In the genomic region with DNA sequence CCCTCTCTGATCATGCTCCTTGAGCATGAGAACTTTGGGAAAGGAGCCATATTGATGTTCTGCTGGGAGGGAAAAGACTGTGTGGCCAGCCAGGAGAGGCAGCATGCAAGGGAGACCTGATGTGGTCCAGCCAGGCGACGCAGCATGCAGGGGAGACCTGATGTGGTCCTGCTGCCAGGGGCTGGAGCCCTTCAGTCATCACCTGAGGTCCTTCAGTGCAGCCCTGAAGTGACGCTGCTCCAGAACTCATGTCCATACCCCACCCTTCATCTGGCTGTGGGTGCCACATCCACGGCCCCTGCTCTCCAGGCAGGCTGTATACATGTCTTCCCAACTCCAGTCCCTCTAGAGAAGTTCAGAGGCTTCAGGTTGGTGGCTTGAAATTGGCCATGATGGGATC, we compare ENCODE assay signal across 21 cellular contexts.
"Had no signal": no experiment of that assay in that cellular context is flagged by ENCODE, and none has a peak within 500 bp of the region (broad histone marks: within the 10 kb centered on the region; RNA-seq: fewer than 3 reads in every experiment).

No MANE protein-coding gene starts in this region.

- H3K36me3 Mint-ChIP-seq: immature natural killer cell had no signal

- H3K9me3 ChIP-seq: esophagus squamous epithelium, prostate gland, suprapubic skin, transverse colon had no signal

- DNase-seq: cortex of kidney; effector memory CD8-positive, alpha-beta T cell; erythroblast; esophagus squamous epithelium; foreskin melanocyte; glutamatergic neuron; hypothalamus; immature natural killer cell; mesendoderm; naive thymus-derived CD8-positive, alpha-beta T cell; nephron progenitor cell; occipital lobe; right cardiac atrium; sigmoid colon; stimulated activated naive B cell treated with anti-CD40 and anti-IgM and Interleukin-4, amounts not matched to agents 10 μg/mL and 1 μg/mL and 100 μg/mL, for 72 hours; stimulated activated naive CD8-positive, alpha-beta T cell treated with anti-CD3 and anti-CD28 coated beads, Interleukin-15, amount 100 ng/mL, for 72 hours; transverse colon had no signal

- H3K4me1 ChIP-seq: parathyroid adenoma, prostate gland, transverse colon had no signal

- H3K4me3 ChIP-seq: esophagus squamous epithelium, prostate gland, sigmoid colon, suprapubic skin, transverse colon had no signal

- H3K36me3 ChIP-seq: esophagus squamous epithelium, prostate gland, sigmoid colon, suprapubic skin, transverse colon had no signal

- H3K27ac ChIP-seq: esophagus squamous epithelium, parathyroid adenoma, prostate gland, sigmoid colon, suprapubic skin, transverse colon had no signal

- H3K4me3 Mint-ChIP-seq: central memory CD8-positive, alpha-beta T cell; effector memory CD8-positive, alpha-beta T cell; immature natural killer cell; naive thymus-derived CD8-positive, alpha-beta T cell; nephron progenitor cell; stimulated activated naive B cell treated with anti-CD40 and anti-IgM and Interleukin-4, amounts not matched to agents 10 μg/mL and 1 μg/mL and 100 μg/mL, for 72 hours; stimulated activated naive CD8-positive, alpha-beta T cell treated with anti-CD3 and anti-CD28 coated beads, Interleukin-15, amount 100 ng/mL, for 72 hours had no signal

- H3K27ac Mint-ChIP-seq: effector memory CD8-positive, alpha-beta T cell; immature natural killer cell; naive thymus-derived CD8-positive, alpha-beta T cell; nephron progenitor cell; stimulated activated naive B cell treated with anti-CD40 and anti-IgM and Interleukin-4, amounts not matched to agents 10 μg/mL and 1 μg/mL and 100 μg/mL, for 72 hours; stimulated activated naive CD8-positive, alpha-beta T cell treated with anti-CD3 and anti-CD28 coated beads, Interleukin-15, amount 100 ng/mL, for 72 hours had no signal

- H2AFZ ChIP-seq: parathyroid adenoma had no signal

- H3K79me2 ChIP-seq: parathyroid adenoma had no signal

- H3K4me1 Mint-ChIP-seq: stimulated activated naive B cell treated with anti-CD40 and anti-IgM and Interleukin-4, amounts not matched to agents 10 μg/mL and 1 μg/mL and 100 μg/mL, for 72 hours; stimulated activated naive CD8-positive, alpha-beta T cell treated with anti-CD3 and anti-CD28 coated beads, Interleukin-15, amount 100 ng/mL, for 72 hours had no signal

- H3K9me3 Mint-ChIP-seq: effector memory CD8-positive, alpha-beta T cell; immature natural killer cell had no signal
